In the genomic region with DNA sequence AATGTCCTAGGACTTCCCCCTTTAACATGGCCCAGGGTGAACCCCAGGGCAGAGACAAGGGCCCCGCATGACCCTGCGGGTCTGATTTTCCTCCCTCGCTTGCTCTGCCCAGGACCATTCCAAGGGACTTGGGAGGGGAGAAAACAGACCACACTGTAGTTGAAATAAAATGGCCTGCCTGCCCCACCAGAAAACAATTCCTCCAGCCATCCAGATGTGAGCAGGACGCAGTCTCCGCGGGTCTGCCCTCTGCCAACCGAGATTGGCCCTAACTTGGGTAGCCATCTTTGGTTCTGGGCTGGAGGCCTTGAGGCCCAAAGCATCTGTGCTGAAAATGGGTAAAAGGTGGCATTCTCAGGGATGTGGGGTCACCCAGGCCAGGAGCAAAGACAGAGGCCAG, we compare ENCODE assay signal across 16 cellular contexts.
DNase-seq lines count a peak whose midpoint lies in the region; ATAC-seq, FAIRE-seq and TF ChIP-seq lines count a peak whose summit lies in the region.
"Had no signal": no experiment of that assay in that cellular context is flagged by ENCODE, and none has a peak within 500 bp of the region (broad histone marks: within the 10 kb centered on the region; RNA-seq: fewer than 3 reads in every experiment).

No MANE protein-coding gene starts in this region.

- CTCF ChIA-PET in HepG2 (lab: Yijun Ruan, JAX; ENCODE audit: low intra/inter-chr PET ratio, low total read pairs) = no interaction called here

- no peak overlapping the region for H3K4me3 Mint-ChIP-seq in stimulated activated memory B cell treated with anti-CD40 and anti-IgM and Interleukin-4, amounts not matched to agents 10 μg/mL and 1 μg/mL and 100 μg/mL, for 72 hours
- H3K4me3 Mint-ChIP-seq: activated CD4-positive, alpha-beta memory T cell treated with anti-CD3 and anti-CD28 coated beads for 36 hours; naive thymus-derived CD8-positive, alpha-beta T cell had no signal

- no CpG with 5 or more reads among the region's 7 CpGs for WGBS in HepG2 (ENCODE audit: low lambda C conversion rate)

- in situ Hi-C loops in HepG2 (cut with HindIII; ENCODE audit: extremely low pct_ligation_motif_present, low pct_unique_long_range_greater_than_20kb) = no loop called here

- H3K9ac ChIP-seq in BLaER1 (no peak overlapping the region), HepG2 (ENCODE audit: insufficient read depth, low read depth, low read length) (peak overlapping the region; percentile 59), MM.1S (ENCODE audit: low read length) (no peak overlapping the region)

- H3K4me1 Mint-ChIP-seq in stimulated activated memory B cell treated with anti-CD40 and anti-IgM and Interleukin-4, amounts not matched to agents 10 μg/mL and 1 μg/mL and 100 μg/mL, for 72 hours = no peaks in the 10 kb centered on the region

- no TSS peak for BruUV-seq in HepG2 (replicated peaks; lab: Mats Ljungman, UMichigan)

- no peak for DNase-seq in HepG2 (ENCODE audit: low spot score)
- DNase-seq in NCI-H2227 treated with DMSO at 0.1 percent for 48 hours (lab: John Stamatoyannopoulos, UW) = no peak
- DNase-seq in MM.1S = no peak
- DNase-seq: activated CD4-positive, alpha-beta memory T cell treated with anti-CD3 and anti-CD28 coated beads for 36 hours; activated effector memory CD4-positive, alpha-beta T cell treated with Interleukin-2 at 50 U/mL for 16 hours; central memory CD4-positive, alpha-beta T cell; DMS79 treated with DMSO at 0.1 percent for 48 hours; naive thymus-derived CD8-positive, alpha-beta T cell; NCI-H2171 had no signal

- H3K36me3 ChIP-seq in BLaER1 (peaks cover 92% of the 10 kb centered on the region), HepG2 (replicated peaks in 1 of 2; ENCODE audit: control insufficient read depth in 1 of 2, insufficient read depth in 2 of 2, low read length in 2 of 2) (peaks cover 2 to 27% of the 10 kb centered on the region in 2 experiments; a peak in 3 of 5 replicates), MM.1S (replicated peaks; ENCODE audit: insufficient read depth, low read length) (no peaks in the 10 kb centered on the region)

- peaks cover 31% of the 10 kb centered on the region for H3K36me3 Mint-ChIP-seq in stimulated activated memory B cell treated with anti-CD40 and anti-IgM and Interleukin-4, amounts not matched to agents 10 μg/mL and 1 μg/mL and 100 μg/mL, for 72 hours

- peaks cover 8% of the 10 kb centered on the region for H3K4me1 ChIP-seq in BLaER1
- H3K4me1 ChIP-seq in HepG2 (ENCODE audit: insufficient read depth, low read length) = peaks cover 48% of the 10 kb centered on the region
- H3K4me1 ChIP-seq in MM.1S (ENCODE audit: low read length) = no peaks in the 10 kb centered on the region

- H2AFZ ChIP-seq in HepG2 (ENCODE audit: low read length) (no peak overlapping the region), MM.1S (ENCODE audit: low read length) (no peak overlapping the region)

- no peaks in the 10 kb centered on the region for H3K9me2 ChIP-seq in MM.1S (replicated peaks; ENCODE audit: insufficient read depth, low read length)

- POLR2A ChIA-PET in HepG2 (lab: Yijun Ruan, JAX) = interaction anchor here (2.6 kb wide), 1 partner anchor 19 kb away, joined by 9 read pairs; no protein-coding TSS in a partner anchor

- H3F3A ChIP-seq in MM.1S (ENCODE audit: insufficient read depth, low read length) = no peaks in the 10 kb centered on the region

- H3K9me3 Mint-ChIP-seq in stimulated activated memory B cell treated with anti-CD40 and anti-IgM and Interleukin-4, amounts not matched to agents 10 μg/mL and 1 μg/mL and 100 μg/mL, for 72 hours = no peaks in the 10 kb centered on the region
- H3K9me3 Mint-ChIP-seq: activated CD4-positive, alpha-beta memory T cell treated with anti-CD3 and anti-CD28 coated beads for 36 hours; naive thymus-derived CD8-positive, alpha-beta T cell had no signal

- 0 out of 2 replicates have a peak overlapping the region, but pooled peaks have one; percentile 22 for H3K27ac ChIP-seq in BLaER1
- H3K27ac ChIP-seq in angular gyrus (ENCODE audit: low read depth, low read length) = peak overlapping the region; percentile 92
- H3K27ac ChIP-seq in HepG2 (ENCODE audit: extremely low read length, insufficient read depth, low read length) = peak overlapping the region; percentile 77
- peak overlapping the region in 18 of 21 experiments; percentile 24 to 89 (median 72) for H3K27ac ChIP-seq in skin epidermis
- H3K27ac ChIP-seq in MM.1S (ENCODE audit: low read length) = no peak overlapping the region
- H3K27ac ChIP-seq: HL-60 had no signal

- TF ChIP-seq EP300 in HepG2 (IDR thresholded peaks at IDR 0.05; ENCODE audit: low read depth in 2 of 2, low read length in 2 of 2) = no peak
- TF ChIP-seq EP300 in HepG2 (CRISPR knock-in tag; IDR thresholded peaks at IDR 0.05; ENCODE audit: borderline replicate concordance) = no peak

- H3K27me3 ChIP-seq in BLaER1 = no peaks in the 10 kb centered on the region
- H3K27me3 ChIP-seq in HepG2 (ENCODE audit: control insufficient read depth in 1 of 2, insufficient read depth in 2 of 2, low read length in 2 of 2) = no peaks in the 10 kb centered on the region
- H3K27me3 ChIP-seq in MM.1S (replicated peaks; ENCODE audit: insufficient read depth, low read length) = no peaks in the 10 kb centered on the region

- TF ChIP-seq CTCF in HepG2 (CRISPR knock-in tag; IDR thresholded peaks at IDR 0.05) = no peak
- no peak for TF ChIP-seq CTCF in MM.1S (IDR thresholded peaks at IDR 0.05; ENCODE audit: low read length)

- FAIRE-seq in HepG2 (lab: Jason Lieb, UNC) = no peak
- FAIRE-seq: H1 had no signal

- H4K20me1 ChIP-seq in BLaER1 (peaks cover 79% of the 10 kb centered on the region), HepG2 (ENCODE audit: insufficient read depth, low read length) (no peaks in the 10 kb centered on the region), MM.1S (ENCODE audit: insufficient read depth, low read length) (no peaks in the 10 kb centered on the region)

- TF ChIP-seq RAD21 in HepG2 (CRISPR knock-in tag; IDR thresholded peaks at IDR 0.05) = no peak

- H3K9me3 ChIP-seq in BLaER1 = no peaks in the 10 kb centered on the region
- H3K9me3 ChIP-seq in HepG2 (ENCODE audit: low read length) = no peaks in the 10 kb centered on the region
- no peaks in the 10 kb centered on the region for H3K9me3 ChIP-seq in MM.1S (replicated peaks; ENCODE audit: insufficient read depth, low read length)

- H3K79me2 ChIP-seq in HepG2 (ENCODE audit: insufficient read depth, low read length) (no peaks in the 10 kb centered on the region), MM.1S (ENCODE audit: low read length) (no peaks in the 10 kb centered on the region; the same call in 1 of the 2 replicates)

- no peak for TF ChIP-seq POLR2A in HepG2 (IDR thresholded peaks at IDR 0.05; ENCODE audit: insufficient read depth in 1 of 2, low read depth in 2 of 2, low read length in 2 of 2)

- no peak for ATAC-seq in HepG2
- no peak for ATAC-seq in HG02885 (IDR thresholded peaks at IDR 0.05; ENCODE audit: poor library complexity, unreplicated experiment)
- no peak for ATAC-seq in stimulated activated memory B cell treated with anti-CD40 and anti-IgM and Interleukin-4, amounts not matched to agents 10 μg/mL and 1 μg/mL and 100 μg/mL, for 72 hours
- ATAC-seq: naive thymus-derived CD8-positive, alpha-beta T cell had no signal

- H3K27me3 Mint-ChIP-seq in stimulated activated memory B cell treated with anti-CD40 and anti-IgM and Interleukin-4, amounts not matched to agents 10 μg/mL and 1 μg/mL and 100 μg/mL, for 72 hours = no peaks in the 10 kb centered on the region
- H3K27me3 Mint-ChIP-seq: activated CD4-positive, alpha-beta memory T cell treated with anti-CD3 and anti-CD28 coated beads for 36 hours; naive thymus-derived CD8-positive, alpha-beta T cell had no signal

- H3K27ac Mint-ChIP-seq in stimulated activated memory B cell treated with anti-CD40 and anti-IgM and Interleukin-4, amounts not matched to agents 10 μg/mL and 1 μg/mL and 100 μg/mL, for 72 hours = no peak overlapping the region
- H3K27ac Mint-ChIP-seq: activated CD4-positive, alpha-beta memory T cell treated with anti-CD3 and anti-CD28 coated beads for 36 hours had no signal

- H3K4me2 ChIP-seq in BLaER1 = no peak overlapping the region
- peak overlapping the region; percentile 56 for H3K4me2 ChIP-seq in HepG2 (ENCODE audit: low read depth, low read length)
- no peak overlapping the region for H3K4me2 ChIP-seq in MM.1S (ENCODE audit: low read depth, low read length)

- H3K4me3 ChIP-seq in BLaER1 = no peak overlapping the region
- peak overlapping the region in 1 of 3 experiments; percentile 47; a peak in 1 of 6 replicates for H3K4me3 ChIP-seq in HepG2 (replicated peaks in 1 of 3; ENCODE audit: insufficient read depth in 1 of 3, low read depth in 2 of 3, low read length in 3 of 3)
- H3K4me3 ChIP-seq in skin epidermis = no peak overlapping the region
- no peak overlapping the region for H3K4me3 ChIP-seq in MM.1S (ENCODE audit: low read length)

- intact Hi-C loops in HepG2 (cut with micrococcal nuclease; ENCODE audit: unreplicated experiment) = no loop called here

TF ChIP-seq in HepG2, 621 proteins besides CTCF, POLR2A, EP300 and RAD21:
- no peak for TF ChIP-seq RBAK (CRISPR knock-in tag; IDR thresholded peaks at IDR 0.05)
- TF ChIP-seq ZBTB7A (CRISPR knock-in tag; IDR thresholded peaks at IDR 0.05) = no peak
- TF ChIP-seq ATAD3A (CRISPR knock-in tag; IDR thresholded peaks at IDR 0.05) = no peak
- no peak for TF ChIP-seq ZSCAN29 (CRISPR knock-in tag; conservative IDR thresholded peaks at IDR 0.05)
- TF ChIP-seq PRPF4 (IDR thresholded peaks at IDR 0.05; ENCODE audit: low read depth, low read length, poor library complexity, severe bottlenecking) = peak; percentile 21
- TF ChIP-seq ZNF749 (CRISPR knock-in tag; IDR thresholded peaks at IDR 0.05; ENCODE audit: borderline replicate concordance) = no peak
- TF ChIP-seq ZNF615 (CRISPR knock-in tag; IDR thresholded peaks at IDR 0.05; ENCODE audit: borderline replicate concordance) = no peak
- no peak for TF ChIP-seq NFATC3 (CRISPR knock-in tag; IDR thresholded peaks at IDR 0.05)
